Comparison of ENCODE assay signal across 25 cellular contexts in the genomic region with DNA sequence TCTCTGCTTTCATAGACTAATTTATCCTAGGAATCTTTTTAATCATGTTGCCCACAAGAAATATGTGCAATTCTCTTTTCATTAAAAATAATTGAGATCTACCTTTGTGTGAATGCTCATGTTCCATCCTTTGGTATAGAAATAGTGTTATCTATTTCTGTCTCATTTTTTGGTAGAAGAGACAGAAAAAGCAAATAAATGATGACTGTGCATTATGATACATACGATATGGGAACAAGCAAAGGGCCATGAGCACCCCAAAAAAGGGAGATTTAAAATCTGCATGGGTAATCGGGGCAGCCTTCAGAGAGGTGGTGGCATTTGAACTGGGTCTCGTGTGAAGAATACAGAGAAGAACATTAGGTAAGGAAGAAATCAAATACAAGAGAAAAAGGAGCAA.
"Had no signal": no experiment of that assay in that cellular context is flagged by ENCODE, and none has a peak within 500 bp of the region (broad histone marks: within the 10 kb centered on the region; RNA-seq: fewer than 3 reads in every experiment).

No MANE protein-coding gene starts in this region.

- FAIRE-seq: small intestine, urothelium cell line had no signal

- H3K4me3 ChIP-seq: neural progenitor cell, ovary, psoas muscle, sigmoid colon, stomach, thoracic aorta, thyroid gland, tibial nerve, upper lobe of left lung, vagina had no signal

- H2AFZ ChIP-seq: neural progenitor cell, parathyroid adenoma had no signal

- ATAC-seq: natural killer cell; psoas muscle; right cardiac atrium; stimulated activated effector memory CD8-positive, alpha-beta T cell treated with anti-CD3 and anti-CD28 coated beads, Interleukin-12 subunit alpha, Interleukin-12 subunit beta, amount 100 ng/mL, for 72 hours; stimulated activated naive B cell treated with anti-CD40 and anti-IgM and Interleukin-4, amounts not matched to agents 10 μg/mL and 1 μg/mL and 100 μg/mL, for 72 hours had no signal

- H3K9me3 ChIP-seq: ovary, psoas muscle, sigmoid colon, stomach, thoracic aorta, thyroid gland, tibial nerve, upper lobe of left lung, vagina had no signal

- H3K27ac ChIP-seq: neural progenitor cell, ovary, parathyroid adenoma, psoas muscle, sigmoid colon, stomach, thoracic aorta, thyroid gland, tibial nerve, upper lobe of left lung, vagina had no signal

- DNase-seq: natural killer cell; occipital lobe; ovary; posterior cingulate gyrus; psoas muscle; right cardiac atrium; sigmoid colon; small intestine; stimulated activated CD4-positive, alpha-beta T cell treated with anti-CD3 and anti-CD28 coated beads, Interleukin-15, amount 100 ng/mL, for 24 hours; stimulated activated CD4-positive, alpha-beta T cell treated with anti-CD3 and anti-CD28 coated beads, Interleukin-2, amount 100 ng/mL, for 24 hours; stimulated activated CD4-positive, alpha-beta T cell treated with anti-CD3 and anti-CD28 coated beads, Interleukin-2, amount 100 ng/mL, for 48 hours; stimulated activated CD4-positive, alpha-beta T cell treated with anti-CD3 and anti-CD28 coated beads, Interleukin-4, amount 100 ng/mL, for 24 hours; stimulated activated naive B cell treated with anti-CD40 and anti-IgM and Interleukin-4, amounts not matched to agents 10 μg/mL and 1 μg/mL and 100 μg/mL, for 72 hours; stimulated activated naive CD4-positive, alpha-beta T cell treated with Interleukin-2 at 50 U/mL for 16 hours; stomach; thyroid gland; trophoblast cell; upper lobe of left lung had no signal

- H3K79me2 ChIP-seq: parathyroid adenoma had no signal

- H3K9ac ChIP-seq: neural progenitor cell, parathyroid adenoma had no signal

- H3K4me2 ChIP-seq: neural progenitor cell had no signal

- H3K36me3 ChIP-seq: neural progenitor cell, ovary, sigmoid colon, stomach, thoracic aorta, thyroid gland, tibial nerve, upper lobe of left lung, vagina had no signal

- H3K27me3 ChIP-seq: neural progenitor cell, ovary, sigmoid colon, stomach, thyroid gland, tibial nerve, upper lobe of left lung, vagina had no signal

- H3K4me1 ChIP-seq: neural progenitor cell, parathyroid adenoma, psoas muscle, sigmoid colon, stomach, thyroid gland, tibial nerve, upper lobe of left lung, vagina had no signal
